In genomic region chr17:28118362-28118761, GRCh38 we compare ENCODE assay signal across 9 cellular contexts.
DNase-seq lines count a peak whose midpoint lies in the region; ATAC-seq and TF ChIP-seq lines count a peak whose summit lies in the region.
"Had no signal": no experiment of that assay in that cellular context is flagged by ENCODE, and none has a peak within 500 bp of the region (broad histone marks: within the 10 kb centered on the region; RNA-seq: fewer than 3 reads in every experiment).

No MANE protein-coding gene starts in this region.

- H3K36me3 Mint-ChIP-seq in activated CD4-positive, alpha-beta T cell treated with anti-CD3 and anti-CD28 coated beads, Interleukin-2, amount 10 ng/mL, durations not matched to agents 24 days and 14 days (ENCODE audit: low read depth): peaks cover 10% of the 10 kb centered on the region
- peaks cover 7% of the 10 kb centered on the region for H3K36me3 Mint-ChIP-seq in endodermal cell (ENCODE audit: low read depth)

- H3K27me3 ChIP-seq in endodermal cell (ENCODE audit: control insufficient read depth, insufficient read depth, low read length, poor library complexity, severe bottlenecking): no peaks in the 10 kb centered on the region
- H3K27me3 ChIP-seq in skeletal muscle tissue (ENCODE audit: control insufficient read depth in 3 of 3, insufficient read depth in 3 of 3, low read length in 3 of 3): no peaks in the 10 kb centered on the region

- H3K36me3 ChIP-seq in endodermal cell (ENCODE audit: control insufficient read depth, insufficient read depth, low read length): peaks cover 10% of the 10 kb centered on the region
- H3K36me3 ChIP-seq in skeletal muscle tissue (ENCODE audit: control insufficient read depth in 3 of 3, insufficient read depth in 3 of 3, low read length in 3 of 3): peaks cover 0 to 3% (median 0%) of the 10 kb centered on the region in 3 donors

- intact Hi-C loops in activated CD4-positive, alpha-beta T cell treated with anti-CD3 and anti-CD28 coated beads, Interleukin-2, amount 10 ng/mL, durations not matched to agents 24 days and 14 days (cut with micrococcal nuclease): no loop called here

- no peak for TF ChIP-seq CTCF in endodermal cell (conservative IDR thresholded peaks at IDR 0.05)

- H3K4me1 ChIP-seq in endodermal cell (ENCODE audit: control insufficient read depth, insufficient read depth, low read length) (peaks cover 4% of the 10 kb centered on the region), skeletal muscle tissue (ENCODE audit: control insufficient read depth in 3 of 3, insufficient read depth in 3 of 3, low read length in 3 of 3) (peaks cover 0 to 4% (median under 1%) of the 10 kb centered on the region in 3 donors)

- H3K9ac ChIP-seq in endodermal cell (ENCODE audit: extremely low read depth, low read length, poor library complexity, severe bottlenecking) (no peak overlapping the region), skeletal muscle tissue (ENCODE audit: low read depth in 1 of 3, low read length in 3 of 3) (peak overlapping the region in 1 of 3 donors; percentile 3)

- peaks cover 25% of the 10 kb centered on the region for H3K4me1 Mint-ChIP-seq in activated CD4-positive, alpha-beta T cell treated with anti-CD3 and anti-CD28 coated beads, Interleukin-2, amount 10 ng/mL, durations not matched to agents 24 days and 14 days
- peaks cover 38% of the 10 kb centered on the region for H3K4me1 Mint-ChIP-seq in endodermal cell

- H3K4me3 ChIP-seq in endodermal cell (ENCODE audit: low read length) (no peak overlapping the region), skeletal muscle tissue (ENCODE audit: low read length in 3 of 3) (no peak overlapping the region)

- H3K9me3 Mint-ChIP-seq in activated CD4-positive, alpha-beta T cell treated with anti-CD3 and anti-CD28 coated beads, Interleukin-2, amount 10 ng/mL, durations not matched to agents 24 days and 14 days: no peaks in the 10 kb centered on the region
- H3K9me3 Mint-ChIP-seq in endodermal cell: no peaks in the 10 kb centered on the region

- H3K9me3 ChIP-seq in endodermal cell (ENCODE audit: control insufficient read depth, low read length): no peaks in the 10 kb centered on the region
- no peaks in the 10 kb centered on the region for H3K9me3 ChIP-seq in skeletal muscle tissue (ENCODE audit: control insufficient read depth in 3 of 3, low read length in 3 of 3)

- no peak for ATAC-seq in HG02798 (IDR thresholded peaks at IDR 0.05; ENCODE audit: poor library complexity, unreplicated experiment)
- no peak for ATAC-seq in GM18868 (IDR thresholded peaks at IDR 0.05; ENCODE audit: unreplicated experiment)

- H3K27ac ChIP-seq in endodermal cell (ENCODE audit: low read depth, low read length) (no peak overlapping the region), skeletal muscle tissue (ENCODE audit: low read depth, low read length) (peak overlapping the region; percentile 10)

- peak overlapping the region; percentile 51 for H3K4me3 Mint-ChIP-seq in activated CD4-positive, alpha-beta T cell treated with anti-CD3 and anti-CD28 coated beads, Interleukin-2, amount 10 ng/mL, durations not matched to agents 24 days and 14 days
- no peak overlapping the region for H3K4me3 Mint-ChIP-seq in endodermal cell

- no peaks in the 10 kb centered on the region for H3K27me3 Mint-ChIP-seq in activated CD4-positive, alpha-beta T cell treated with anti-CD3 and anti-CD28 coated beads, Interleukin-2, amount 10 ng/mL, durations not matched to agents 24 days and 14 days
- H3K27me3 Mint-ChIP-seq in endodermal cell (ENCODE audit: insufficient read depth): no peaks in the 10 kb centered on the region

- peak overlapping the region; percentile 39 for H3K27ac Mint-ChIP-seq in activated CD4-positive, alpha-beta T cell treated with anti-CD3 and anti-CD28 coated beads, Interleukin-2, amount 10 ng/mL, durations not matched to agents 24 days and 14 days
- H3K27ac Mint-ChIP-seq in endodermal cell: peak overlapping the region; percentile 33

- 100% methylated on average over 1 of the region's 1 CpG; no CpG with 5 or more reads in 1 of the 2 experiments for WGBS in endodermal cell (ENCODE audit: insufficient coverage in 1 of 2, insufficient read length in 1 of 2), 2 experiments

- no peak for DNase-seq in activated CD4-positive, alpha-beta T cell treated with anti-CD3 and anti-CD28 coated beads, Interleukin-2, amount 10 ng/mL, durations not matched to agents 24 days and 14 days
- no peak for DNase-seq in activated CD4-positive, alpha-beta T cell treated with anti-CD3 and anti-CD28 coated beads, Interleukin-2, amount 50 U/mL, for 48 hours
- DNase-seq in RPMI8226: peak; percentile 52
- no peak for DNase-seq in endodermal cell
- no peak for DNase-seq in A172 (ENCODE audit: low spot score)
- DNase-seq: NCI-H2171 had no signal
